ENCODE assay signal across 10 cellular contexts in the genomic region with DNA sequence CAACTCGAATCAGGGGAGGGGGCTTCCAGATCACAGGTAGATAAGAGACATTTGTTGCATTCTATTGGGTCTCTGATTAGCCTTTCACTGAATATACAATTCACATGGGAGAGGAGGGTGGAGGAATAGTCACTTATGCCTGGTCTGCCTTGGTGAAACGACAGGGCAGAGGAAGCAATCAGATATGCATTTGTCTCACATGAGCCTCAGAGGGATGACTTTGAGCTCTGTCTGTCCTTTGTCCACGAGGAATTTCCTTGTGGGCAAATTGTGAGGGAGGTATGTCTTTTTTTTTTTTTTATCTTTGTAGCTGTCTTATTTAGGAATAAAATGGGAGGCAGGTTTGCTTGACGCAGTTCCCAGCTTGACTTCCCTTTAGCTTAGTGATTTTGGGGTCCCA. TPM values are rescaled to one million over a fixed set of nuclear protein-coding genes. Genes with fewer than 3 reads are reported as not detected.
DNase-seq lines count a peak whose midpoint lies in the region; ATAC-seq and TF ChIP-seq lines count a peak whose summit lies in the region.
"Had no signal": no experiment of that assay in that cellular context is flagged by ENCODE, and none has a peak within 500 bp of the region (broad histone marks: within the 10 kb centered on the region; RNA-seq: fewer than 3 reads in every experiment).

No MANE protein-coding gene starts in this region.

- intact Hi-C loops in activated CD4-positive, alpha-beta memory T cell treated with anti-CD3 and anti-CD28 coated beads for 36 hours (cut with micrococcal nuclease), result loop anchor here (1.0 to 5.0 kb wide), 3 partner anchors 321 to 556 kb away; no protein-coding TSS in a partner anchor
- intact Hi-C loops in activated T-helper 2 cell treated with anti-CD3 and anti-CD28 coated beads, Interferon-gamma antibody, Interleukin-2, Interleukin-4, amounts not matched to agents 10 μg/mL and 5 μg/mL and 100 μg/mL, durations not matched to agents 14 hours and 24 hours and 36 hours (cut with micrococcal nuclease), result loop anchor here (5.0 kb wide), 1 partner anchor 526 kb away; no protein-coding TSS in a partner anchor
- intact Hi-C loops in left lung (cut with DNase I), result loop anchor here in 1 of 2 donors (5.0 kb wide), 1 partner anchor 541 kb away; no protein-coding TSS in a partner anchor

- CTCF ChIA-PET in activated CD4-positive, alpha-beta memory T cell treated with anti-CD3 and anti-CD28 coated beads for 36 hours (lab: Charles Lee), result interaction anchor here (0.6 to 3.5 kb wide), 59 partner anchors 11 to 700 kb away, joined by 3 to 107 read pairs (median 4); no protein-coding TSS in a partner anchor
- CTCF ChIA-PET in activated CD4-positive, alpha-beta memory T cell treated with anti-CD3 and anti-CD28 coated beads, Interleukin-2, amount 10 ng/mL, durations not matched to agents 7 days and 5 days (lab: Charles Lee), result interaction anchor here (0.6 to 14.9 kb wide), 50 partner anchors 8 to 1080 kb away, joined by 3 to 273 read pairs (median 4); partner anchors contain the start of gene TMSB4X

- POLR2A ChIA-PET in activated CD4-positive, alpha-beta memory T cell treated with anti-CD3 and anti-CD28 coated beads for 36 hours (lab: Charles Lee), result interaction anchor here (0.7 to 17.1 kb wide), 7 partner anchors 27 to 542 kb away, joined by 3 to 426 read pairs (median 4); partner anchors contain the start of gene TMSB4X
- POLR2A ChIA-PET in activated CD4-positive, alpha-beta memory T cell treated with anti-CD3 and anti-CD28 coated beads, Interleukin-2, amount 10 ng/mL, durations not matched to agents 7 days and 5 days (lab: Charles Lee), result interaction anchor here (0.8 to 17.2 kb wide), 8 partner anchors 10 to 541 kb away, joined by 4 to 1343 read pairs (median 6); partner anchors contain the start of gene TMSB4X

- TF ChIP-seq CTCF in left lung (IDR thresholded peaks at IDR 0.05) (no peak), suprapubic skin (IDR thresholded peaks at IDR 0.05) (no peak)

- peak overlapping the region; percentile 58 for H3K27ac ChIP-seq in left lung
- H3K27ac ChIP-seq in suprapubic skin, result peak overlapping the region; percentile 72

- DNase-seq in activated CD4-positive, alpha-beta memory T cell treated with anti-CD3 and anti-CD28 coated beads for 36 hours, result no peak
- DNase-seq in activated CD4-positive, alpha-beta memory T cell treated with anti-CD3 and anti-CD28 coated beads, Interleukin-2, amount 10 ng/mL, durations not matched to agents 7 days and 5 days, result no peak
- DNase-seq in activated T-helper 2 cell treated with anti-CD3 and anti-CD28 coated beads, Interferon-gamma antibody, Interleukin-2, Interleukin-4, amounts not matched to agents 10 μg/mL and 5 μg/mL and 100 μg/mL, durations not matched to agents 14 hours and 24 hours and 36 hours (ENCODE audit: low spot score), result no peak
- no peak for DNase-seq in left lung
- DNase-seq in suprapubic skin (ENCODE audit: low spot score in 2 of 2), result no peak
- no peak for DNase-seq in activated gamma-delta T cell treated with Interleukin-2 at 50 U/mL for 16 hours
- no peak for DNase-seq in Ammon's horn (ENCODE audit: low spot score)

- peaks cover 50% of the 10 kb centered on the region for H3K4me1 Mint-ChIP-seq in activated CD4-positive, alpha-beta memory T cell treated with anti-CD3 and anti-CD28 coated beads for 36 hours (ENCODE audit: low read depth)
- H3K4me1 Mint-ChIP-seq in activated CD4-positive, alpha-beta memory T cell treated with anti-CD3 and anti-CD28 coated beads, Interleukin-2, amount 10 ng/mL, durations not matched to agents 7 days and 5 days, result peaks cover 52% of the 10 kb centered on the region
- H3K4me1 Mint-ChIP-seq in activated T-helper 2 cell treated with anti-CD3 and anti-CD28 coated beads, Interferon-gamma antibody, Interleukin-2, Interleukin-4, amounts not matched to agents 10 μg/mL and 5 μg/mL and 100 μg/mL, durations not matched to agents 14 hours and 24 hours and 36 hours (ENCODE audit: low read depth), result peaks cover 51% of the 10 kb centered on the region

- H3K9me3 ChIP-seq in left lung, result no peaks in the 10 kb centered on the region
- no peaks in the 10 kb centered on the region for H3K9me3 ChIP-seq in suprapubic skin

- H3K27me3 Mint-ChIP-seq in activated CD4-positive, alpha-beta memory T cell treated with anti-CD3 and anti-CD28 coated beads for 36 hours, result no peaks in the 10 kb centered on the region
- H3K27me3 Mint-ChIP-seq in activated CD4-positive, alpha-beta memory T cell treated with anti-CD3 and anti-CD28 coated beads, Interleukin-2, amount 10 ng/mL, durations not matched to agents 7 days and 5 days, result no peaks in the 10 kb centered on the region
- no peaks in the 10 kb centered on the region for H3K27me3 Mint-ChIP-seq in activated T-helper 2 cell treated with anti-CD3 and anti-CD28 coated beads, Interferon-gamma antibody, Interleukin-2, Interleukin-4, amounts not matched to agents 10 μg/mL and 5 μg/mL and 100 μg/mL, durations not matched to agents 14 hours and 24 hours and 36 hours (ENCODE audit: low read depth)
- H3K27me3 Mint-ChIP-seq: activated CD8-positive, alpha-beta memory T cell treated with anti-CD3 and anti-CD28 coated beads, Interleukin-2, amount 10 ng/mL, durations not matched to agents 7 days and 5 days had no signal

- no peak for ATAC-seq in left lung
- no peak for ATAC-seq in HG03045 (IDR thresholded peaks at IDR 0.05; ENCODE audit: unreplicated experiment)
- ATAC-seq: activated CD8-positive, alpha-beta memory T cell treated with anti-CD3 and anti-CD28 coated beads, Interleukin-2, amount 10 ng/mL, durations not matched to agents 7 days and 5 days had no signal

- no peaks in the 10 kb centered on the region for H3K36me3 Mint-ChIP-seq in activated CD4-positive, alpha-beta memory T cell treated with anti-CD3 and anti-CD28 coated beads for 36 hours
- no peaks in the 10 kb centered on the region for H3K36me3 Mint-ChIP-seq in activated CD4-positive, alpha-beta memory T cell treated with anti-CD3 and anti-CD28 coated beads, Interleukin-2, amount 10 ng/mL, durations not matched to agents 7 days and 5 days (ENCODE audit: low read depth)
- H3K36me3 Mint-ChIP-seq in activated T-helper 2 cell treated with anti-CD3 and anti-CD28 coated beads, Interferon-gamma antibody, Interleukin-2, Interleukin-4, amounts not matched to agents 10 μg/mL and 5 μg/mL and 100 μg/mL, durations not matched to agents 14 hours and 24 hours and 36 hours (ENCODE audit: low read depth), result no peaks in the 10 kb centered on the region
- H3K36me3 Mint-ChIP-seq: activated CD8-positive, alpha-beta memory T cell treated with anti-CD3 and anti-CD28 coated beads, Interleukin-2, amount 10 ng/mL, durations not matched to agents 7 days and 5 days had no signal

- H3K36me3 ChIP-seq in left lung (no peaks in the 10 kb centered on the region), suprapubic skin (no peaks in the 10 kb centered on the region)

- H3K4me3 ChIP-seq in left lung (no peak overlapping the region), suprapubic skin (no peak overlapping the region)

- no peaks in the 10 kb centered on the region for H3K27me3 ChIP-seq in left lung
- H3K27me3 ChIP-seq in suprapubic skin, result no peaks in the 10 kb centered on the region

- TF ChIP-seq POLR2A in suprapubic skin (IDR thresholded peaks at IDR 0.05), result no peak

- peaks cover 6 to 29% of the 10 kb centered on the region in 2 donors for H3K4me1 ChIP-seq in left lung
- peaks cover 33% of the 10 kb centered on the region for H3K4me1 ChIP-seq in suprapubic skin

- WGBS in suprapubic skin, result 48% methylated on average over 4 of the region's 4 CpGs

- H3K4me3 Mint-ChIP-seq in activated CD4-positive, alpha-beta memory T cell treated with anti-CD3 and anti-CD28 coated beads for 36 hours, result no peak overlapping the region
- H3K4me3 Mint-ChIP-seq in activated CD4-positive, alpha-beta memory T cell treated with anti-CD3 and anti-CD28 coated beads, Interleukin-2, amount 10 ng/mL, durations not matched to agents 7 days and 5 days, result no peak overlapping the region
- H3K4me3 Mint-ChIP-seq in activated T-helper 2 cell treated with anti-CD3 and anti-CD28 coated beads, Interferon-gamma antibody, Interleukin-2, Interleukin-4, amounts not matched to agents 10 μg/mL and 5 μg/mL and 100 μg/mL, durations not matched to agents 14 hours and 24 hours and 36 hours (ENCODE audit: low read depth), result no peak overlapping the region

- no peaks in the 10 kb centered on the region for H3K9me3 Mint-ChIP-seq in activated CD4-positive, alpha-beta memory T cell treated with anti-CD3 and anti-CD28 coated beads for 36 hours
- no peaks in the 10 kb centered on the region for H3K9me3 Mint-ChIP-seq in activated CD4-positive, alpha-beta memory T cell treated with anti-CD3 and anti-CD28 coated beads, Interleukin-2, amount 10 ng/mL, durations not matched to agents 7 days and 5 days
- no peaks in the 10 kb centered on the region for H3K9me3 Mint-ChIP-seq in activated T-helper 2 cell treated with anti-CD3 and anti-CD28 coated beads, Interferon-gamma antibody, Interleukin-2, Interleukin-4, amounts not matched to agents 10 μg/mL and 5 μg/mL and 100 μg/mL, durations not matched to agents 14 hours and 24 hours and 36 hours

- TF ChIP-seq EP300 in suprapubic skin (IDR thresholded peaks at IDR 0.05), result no peak

- H3K27ac Mint-ChIP-seq in activated CD4-positive, alpha-beta memory T cell treated with anti-CD3 and anti-CD28 coated beads for 36 hours, result peak overlapping the region; percentile 96
- no peak overlapping the region for H3K27ac Mint-ChIP-seq in activated CD4-positive, alpha-beta memory T cell treated with anti-CD3 and anti-CD28 coated beads, Interleukin-2, amount 10 ng/mL, durations not matched to agents 7 days and 5 days
- H3K27ac Mint-ChIP-seq in activated T-helper 2 cell treated with anti-CD3 and anti-CD28 coated beads, Interferon-gamma antibody, Interleukin-2, Interleukin-4, amounts not matched to agents 10 μg/mL and 5 μg/mL and 100 μg/mL, durations not matched to agents 14 hours and 24 hours and 36 hours, result peak overlapping the region; percentile 87

RNA-seq across cellular contexts. Expression of gene TMSB4X, which starts 28.5 kb away (rescaled TPM):
- total RNA-seq in activated CD4-positive, alpha-beta memory T cell treated with anti-CD3 and anti-CD28 coated beads for 36 hours, result 1,000 to 10,000 TPM; 6,087 to 6,256 TPM
- total RNA-seq in activated CD4-positive, alpha-beta memory T cell treated with anti-CD3 and anti-CD28 coated beads, Interleukin-2, amount 10 ng/mL, durations not matched to agents 7 days and 5 days, result over 10,000 TPM; 10,813 to 11,021 TPM
- 7,759 and 7,983 TPM in 2 replicates for total RNA-seq in activated T-helper 2 cell treated with anti-CD3 and anti-CD28 coated beads, Interferon-gamma antibody, Interleukin-2, Interleukin-4, amounts not matched to agents 10 μg/mL and 5 μg/mL and 100 μg/mL, durations not matched to agents 14 hours and 24 hours and 36 hours
- total RNA-seq in left lung (1,000 to 10,000 TPM; 4,574 to 4,791 TPM), suprapubic skin (1,000 to 10,000 TPM in 3 of 4 donors, 100 to 1,000 TPM in 1; 880 to 1,466 (median 1,228) TPM)

RNA-seq across cellular contexts. Expression of gene TLR8, which starts 40.0 kb away (rescaled TPM):
- total RNA-seq in activated CD4-positive, alpha-beta memory T cell treated with anti-CD3 and anti-CD28 coated beads for 36 hours, result not detected
- total RNA-seq in activated CD4-positive, alpha-beta memory T cell treated with anti-CD3 and anti-CD28 coated beads, Interleukin-2, amount 10 ng/mL, durations not matched to agents 7 days and 5 days, result not detected
- total RNA-seq in activated T-helper 2 cell treated with anti-CD3 and anti-CD28 coated beads, Interferon-gamma antibody, Interleukin-2, Interleukin-4, amounts not matched to agents 10 μg/mL and 5 μg/mL and 100 μg/mL, durations not matched to agents 14 hours and 24 hours and 36 hours, result not detected in 2 replicates
- 10 to 100 TPM in 1 of 2 donors, 1 to 10 TPM in 1; 5.7 to 24.6 TPM for total RNA-seq in left lung
- total RNA-seq in suprapubic skin, result under 1 TPM in 3 of 4 donors, not detected in 1; 0.11 to 0.17 (median 0.16) TPM
- total RNA-seq: activated CD8-positive, alpha-beta memory T cell treated with anti-CD3 and anti-CD28 coated beads, Interleukin-2, amount 10 ng/mL, durations not matched to agents 7 days and 5 days; neural crest cell had no signal
